In the genomic region with DNA sequence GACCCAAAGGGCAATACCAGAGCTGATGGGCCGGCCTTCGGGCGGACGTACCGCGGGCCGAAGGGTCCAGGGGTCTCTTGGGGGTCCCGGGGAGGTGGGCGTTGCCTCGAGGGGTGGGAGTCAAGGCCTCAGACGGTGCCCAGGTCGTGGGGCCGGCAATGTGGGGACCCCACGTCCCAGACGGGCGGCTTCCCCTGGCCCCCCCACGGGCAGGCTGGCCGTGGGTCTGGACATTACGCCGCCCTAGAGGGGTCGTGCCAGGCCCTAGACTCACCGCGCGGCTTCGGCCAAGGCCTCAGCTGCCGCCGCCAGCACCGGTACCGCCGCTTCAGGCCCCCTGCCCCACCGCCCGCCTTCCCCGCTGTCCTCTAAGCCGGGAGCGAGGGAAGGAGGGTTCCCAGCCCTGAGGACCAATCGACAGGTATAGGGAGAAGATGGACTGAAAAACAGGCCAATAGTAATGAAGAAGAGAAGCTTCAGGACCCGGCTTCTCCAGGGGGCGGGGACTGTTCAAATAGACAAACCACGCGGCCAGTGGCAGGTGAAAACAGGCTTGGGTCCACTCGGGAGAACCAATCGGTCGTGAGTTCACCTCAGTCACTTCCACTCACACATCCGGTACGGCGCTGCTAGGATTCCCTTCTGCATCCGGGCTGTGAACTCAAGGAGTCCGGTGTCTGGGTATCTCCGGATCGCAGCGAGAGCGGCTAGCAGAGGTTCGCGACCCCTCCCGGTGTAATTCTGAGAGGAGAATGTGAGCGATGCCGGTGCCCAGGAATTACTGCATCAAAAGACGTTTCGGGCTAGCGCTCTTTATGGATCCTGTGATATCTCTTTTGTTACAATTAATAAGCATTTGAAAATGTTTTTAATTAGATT, we compare ENCODE assay signal across 8 cellular contexts. TPM values are rescaled to one million over a fixed set of nuclear protein-coding genes. Genes with fewer than 3 reads are reported as not detected.
A peak's percentile ranks its signal among the peaks of the same experiment; 100 is the strongest.
DNase-seq lines count a peak whose midpoint lies in the region; ATAC-seq and TF ChIP-seq lines count a peak whose summit lies in the region.

MTOR (minus strand) TSS at position 381 of the 879 bp plus-strand sequence. CDS start 3,142 bp downstream, outside the sequence.

- H3K36me3 Mint-ChIP-seq in T-helper 17 cell (ENCODE audit: low read depth): no peaks in the 10 kb centered on the region
- peaks cover 6% of the 10 kb centered on the region for H3K36me3 Mint-ChIP-seq in progenitor cell of endocrine pancreas (ENCODE audit: insufficient read depth)

- no peaks in the 10 kb centered on the region for H3K9me3 ChIP-seq in T-helper 17 cell (ENCODE audit: control insufficient read depth, low read length, poor library complexity, severe bottlenecking)
- H3K9me3 ChIP-seq in left ventricle myocardium inferior (replicated peaks): no peaks in the 10 kb centered on the region

- peak within 1 kb of the TSS; percentile 87 for H3K27ac ChIP-seq in left ventricle myocardium inferior (replicated peaks)

- H3K4me3 Mint-ChIP-seq in T-helper 17 cell (peak within 1 kb of the TSS; percentile 97), progenitor cell of endocrine pancreas (ENCODE audit: low read depth) (peak within 1 kb of the TSS; percentile 92)

- H3K27me3 Mint-ChIP-seq in T-helper 17 cell: no peaks in the 10 kb centered on the region
- no peaks in the 10 kb centered on the region for H3K27me3 Mint-ChIP-seq in progenitor cell of endocrine pancreas

- H3K27me3 ChIP-seq in left ventricle myocardium inferior (ENCODE audit: low read depth): no peaks in the 10 kb centered on the region

- intact Hi-C loops in left ventricle myocardium inferior (cut with micrococcal nuclease): no loop called here

- H3K4me1 Mint-ChIP-seq in T-helper 17 cell (peaks cover 12% of the 10 kb centered on the region), progenitor cell of endocrine pancreas (ENCODE audit: low read depth) (peaks cover 7% of the 10 kb centered on the region)

- DNase-seq in NCI-H1694 treated with DMSO at 0.1 percent for 48 hours (lab: John Stamatoyannopoulos, UW) (peak; percentile 98), T-helper 17 cell (peak; percentile 89 to 95 (median 91)), amygdala (lab: John Stamatoyannopoulos, UW) (peak; percentile 54 to 100 (median 98)), left ventricle myocardium inferior (peak; percentile 98), progenitor cell of endocrine pancreas (ENCODE audit: low spot score, unreplicated experiment) (peak; percentile 92), ureter (ENCODE audit: low spot score) (peak; percentile 99)

- H3K27ac Mint-ChIP-seq in T-helper 17 cell (peak within 1 kb of the TSS; percentile 91), progenitor cell of endocrine pancreas (peak within 1 kb of the TSS; percentile 94)

- peak; percentile 28 for TF ChIP-seq CTCF in left ventricle myocardium inferior (IDR thresholded peaks at IDR 0.05; ENCODE audit: borderline replicate concordance)
- TF ChIP-seq CTCF in progenitor cell of endocrine pancreas (IDR thresholded peaks at IDR 0.05; ENCODE audit: unreplicated experiment): no peak

- TF ChIP-seq POLR2A in GM15510 (IDR thresholded peaks at IDR 0.05; ENCODE audit: borderline replicate concordance, extremely low read depth, insufficient read length): peak; percentile 82

- ATAC-seq in HG02885 (IDR thresholded peaks at IDR 0.05; ENCODE audit: poor library complexity, unreplicated experiment) (peak; percentile 98), T-helper 17 cell (peak; percentile 97)

- H3K36me3 ChIP-seq in left ventricle myocardium inferior: peaks cover 22% of the 10 kb centered on the region

- no peaks in the 10 kb centered on the region for H3K9me3 Mint-ChIP-seq in progenitor cell of endocrine pancreas (ENCODE audit: low read depth)

- peaks cover 28% of the 10 kb centered on the region for H3K4me1 ChIP-seq in left ventricle myocardium inferior

- H3K4me3 ChIP-seq in left ventricle myocardium inferior: peak within 1 kb of the TSS; percentile 99

RNA-seq across cellular contexts. Expression of gene MTOR, which starts in this region (rescaled TPM):
- total RNA-seq in T-helper 17 cell (10 to 100 TPM; 47.3 to 50.0 TPM), left ventricle myocardium inferior (34.9 TPM), progenitor cell of endocrine pancreas (60.6 and 66.3 TPM in 2 replicates), ureter (59.2 TPM)

Comparison
In these comparisons a context has a peak if more than half of its experiments do, and no peak if none do; other contexts are left out.
1. Peak in every context shown above with its lines: DNase-seq, ATAC-seq, H3K4me3 ChIP-seq and H3K27ac ChIP-seq.